Comparison of ENCODE assay signal across 8 cellular contexts in the genomic region with DNA sequence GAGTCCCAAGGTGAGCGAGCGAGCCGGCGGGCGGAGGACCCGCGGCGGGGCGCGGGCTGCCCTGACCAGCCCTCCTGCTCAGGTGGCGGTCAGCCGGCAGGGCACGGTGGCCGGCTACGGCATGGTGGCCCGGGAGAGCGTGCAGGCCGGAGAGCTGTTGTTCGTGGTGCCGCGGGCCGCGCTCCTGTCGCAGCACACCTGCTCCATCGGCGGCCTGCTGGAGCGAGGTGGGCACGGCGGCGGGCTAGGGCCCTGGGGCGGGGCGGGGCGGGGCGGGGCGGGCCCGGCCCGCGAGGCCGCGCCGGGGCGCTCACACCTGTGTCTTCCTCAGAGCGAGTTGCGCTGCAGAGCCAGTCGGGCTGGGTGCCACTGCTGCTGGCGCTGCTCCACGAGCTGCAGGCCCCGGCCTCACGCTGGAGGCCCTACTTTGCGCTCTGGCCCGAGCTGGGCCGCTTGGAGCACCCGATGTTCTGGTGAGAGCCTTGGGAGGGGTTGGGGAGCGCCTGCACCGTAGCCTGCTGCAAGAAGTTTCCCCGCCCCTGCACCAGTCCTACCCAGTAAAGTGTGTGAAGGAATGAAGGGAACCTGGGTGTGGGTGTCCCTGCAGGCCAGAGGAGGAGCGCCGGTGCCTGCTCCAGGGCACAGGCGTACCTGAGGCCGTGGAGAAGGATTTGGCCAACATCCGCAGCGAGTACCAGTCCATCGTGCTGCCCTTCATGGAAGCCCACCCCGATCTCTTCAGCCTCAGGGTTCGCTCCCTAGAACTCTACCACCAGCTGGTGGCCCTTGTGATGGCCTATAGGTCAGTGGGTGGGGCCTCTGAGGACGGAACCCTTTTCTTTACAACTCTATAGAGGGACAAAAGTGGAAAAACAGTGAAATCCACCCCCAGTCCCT. TPM values are rescaled to one million over a fixed set of nuclear protein-coding genes. Genes with fewer than 3 reads are reported as not detected.
A peak's percentile ranks its signal among the peaks of the same experiment; 100 is the strongest.
DNase-seq lines count a peak whose midpoint lies in the region; ATAC-seq, FAIRE-seq and TF ChIP-seq lines count a peak whose summit lies in the region.

No MANE protein-coding gene starts in this region.

- no peaks in the 10 kb centered on the region for H3K79me2 ChIP-seq in keratinocyte (ENCODE audit: control insufficient read depth, insufficient read depth, low read length)

- intact Hi-C loops in MCF 10A (cut with micrococcal nuclease) = no loop called here

- peak; percentile 44 for ATAC-seq in GM18907 (IDR thresholded peaks at IDR 0.05; ENCODE audit: unreplicated experiment)
- ATAC-seq in HG03095 (IDR thresholded peaks at IDR 0.05; ENCODE audit: unreplicated experiment) = peak; percentile 38

- no peaks in the 10 kb centered on the region for H3K9me3 ChIP-seq in keratinocyte (ENCODE audit: control insufficient read depth, low read depth, low read length)

- no peaks in the 10 kb centered on the region for H3K9me3 Mint-ChIP-seq in MCF 10A (ENCODE audit: unreplicated experiment)

- H3K9ac ChIP-seq in keratinocyte (ENCODE audit: control insufficient read depth, extremely low read depth, insufficient read depth, low read length) = peak overlapping the region; percentile 82

- peaks cover 6% of the 10 kb centered on the region for H3K4me1 Mint-ChIP-seq in MCF 10A (ENCODE audit: insufficient read depth, unreplicated experiment)

- peaks cover 15 to 30% of the 10 kb centered on the region in 2 experiments for H3K36me3 ChIP-seq in keratinocyte (ENCODE audit: control insufficient read depth in 2 of 2, extremely low read depth in 1 of 2, insufficient read depth in 2 of 2, low read length in 2 of 2)

- no peak for FAIRE-seq in keratinocyte (lab: Jason Lieb, UNC)

- H2AFZ ChIP-seq in keratinocyte (ENCODE audit: control insufficient read depth, low read length) = peak overlapping the region; percentile 73

- no peak for TF ChIP-seq CTCF in AG09309 (IDR thresholded peaks at IDR 0.05; ENCODE audit: control insufficient read depth, insufficient read depth, low read depth, low read length, missing control alignments)
- TF ChIP-seq CTCF in MCF 10A (IDR thresholded peaks at IDR 0.05; ENCODE audit: unreplicated experiment) = no peak
- TF ChIP-seq CTCF in keratinocyte (optimal IDR thresholded peaks at IDR 0.05 in 1 of 3, IDR thresholded peaks at IDR 0.05 in 1 of 3, conservative IDR thresholded peaks at IDR 0.05 in 1 of 3; ENCODE audit: extremely low read depth in 1 of 3, insufficient read depth in 2 of 3, low read length in 3 of 3) = no peak

- dilution Hi-C loops in keratinocyte (cut with MboI; ENCODE audit: extremely low pct_ligation_motif_present, low sequenced_read_pairs) = no loop called here

- H3K27me3 ChIP-seq in keratinocyte (ENCODE audit: control insufficient read depth, extremely low read depth, insufficient read depth, low read length) = no peaks in the 10 kb centered on the region

- no peaks in the 10 kb centered on the region for H3K9me1 ChIP-seq in keratinocyte (ENCODE audit: control insufficient read depth, extremely low read depth, insufficient read depth, low read length)

- peaks cover 14% of the 10 kb centered on the region for H3K4me1 ChIP-seq in keratinocyte (ENCODE audit: control insufficient read depth, extremely low read depth, insufficient read depth, low read length)

- peak overlapping the region; percentile 74 for H3K27ac ChIP-seq in keratinocyte (ENCODE audit: control insufficient read depth, insufficient read depth, low read length)

- peak overlapping the region; percentile 87 for H3K4me2 ChIP-seq in keratinocyte (ENCODE audit: control insufficient read depth, extremely low read depth, insufficient read depth, low read depth, low read length)

- H3K4me3 Mint-ChIP-seq in MCF 10A (ENCODE audit: unreplicated experiment) = peak overlapping the region; percentile 93

- H3K36me3 Mint-ChIP-seq in MCF 10A (ENCODE audit: insufficient read depth, unreplicated experiment) = peaks cover 60% of the 10 kb centered on the region

- CTCF ChIA-PET in MCF 10A (lab: Yijun Ruan, JAX) = interaction anchor here (0.5 to 4.5 kb wide), 6 partner anchors 64 to 768 kb away, joined by 3 to 21 read pairs (median 3); no protein-coding TSS in a partner anchor

- POLR2A ChIA-PET in MCF 10A (lab: Yijun Ruan, JAX) = interaction anchor here (0.7 to 1.9 kb wide), 7 partner anchors 31 to 272 kb away, joined by 3 to 5 read pairs (median 4); partner anchors contain the start of gene CNOT1

- no peaks in the 10 kb centered on the region for H3K27me3 Mint-ChIP-seq in MCF 10A (ENCODE audit: insufficient read depth, unreplicated experiment)

- BruUV-seq in MCF 10A (replicated peaks; lab: Mats Ljungman, UMichigan) = no TSS peak

- DNase-seq in AG09309 (ENCODE audit: low read depth) = no peak
- peak; percentile 90 for DNase-seq in RPMI8226
- DNase-seq in MCF 10A (ENCODE audit: unreplicated experiment) = peak; percentile 51
- DNase-seq in keratinocyte (ENCODE audit: low read depth, low spot score) = no peak
- peak; percentile 33 for DNase-seq in stimulated activated CD4-positive, alpha-beta T cell treated with anti-CD3 and anti-CD28 coated beads, Interleukin-4, amount 100 ng/mL, for 24 hours
- no peak for DNase-seq in AG08395 (ENCODE audit: low spot score)

- H4K20me1 ChIP-seq in keratinocyte (ENCODE audit: control insufficient read depth, extremely low read depth, insufficient read depth, low read length) = peaks cover 11% of the 10 kb centered on the region

- peak overlapping the region; percentile 92 for H3K27ac Mint-ChIP-seq in MCF 10A (ENCODE audit: low read depth, unreplicated experiment)

- H3K4me3 ChIP-seq in AG09309 (ENCODE audit: control insufficient read depth, low read depth, low read length) = peak overlapping the region; percentile 66
- peak overlapping the region; percentile 66 to 91 (median 78) for H3K4me3 ChIP-seq in keratinocyte (ENCODE audit: control insufficient read depth in 2 of 3, extremely low read depth in 1 of 3, insufficient read depth in 2 of 3, low read depth in 1 of 3, low read length in 3 of 3)

RNA-seq across cellular contexts. Expression of gene SETD6, which starts 0.8 kb away (rescaled TPM):
- 18.4 and 19.5 TPM in 2 replicates for total RNA-seq in MCF 10A (2022)
- 9.6 to 13.5 TPM (median 10.3 TPM) in 3 replicates for polyA plus RNA-seq in keratinocyte
- 5.0 TPM for polyA plus RNA-seq in keratinocyte (2011; ENCODE audit: low read depth)
- 5.4 TPM in 2 replicates for polyA plus RNA-seq in keratinocyte (2011; cell fraction: cytosol; rRNA removed)
- 25.7 and 28.0 TPM in 2 replicates for polyA plus RNA-seq in keratinocyte (2011; cell fraction: nucleus; rRNA removed)
- 10.0 and 14.4 TPM in 2 replicates for polyA plus RNA-seq in keratinocyte (2012; ENCODE audit: low replicate concordance)
- polyA minus RNA-seq in keratinocyte = 2.8 to 9.2 TPM (median 4.3 TPM) in 3 replicates
- polyA minus RNA-seq in keratinocyte (2011; cell fraction: cytosol; rRNA and poly(A)+ RNA removed) = 11.5 TPM
- 5.0 and 5.1 TPM in 2 replicates for polyA minus RNA-seq in keratinocyte (2011; cell fraction: nucleus; rRNA and poly(A)+ RNA removed)

RNA-seq across cellular contexts. Expression of gene NDRG4, which starts 16.2 kb away (rescaled TPM):
- total RNA-seq in MCF 10A (2022) = not detected in 2 replicates
- 1.1 to 4.3 TPM (median 1.3 TPM) in 3 replicates for polyA plus RNA-seq in keratinocyte
- polyA plus RNA-seq in keratinocyte (2011; ENCODE audit: low read depth) = 2.3 TPM
- 1.5 and 1.6 TPM in 2 replicates for polyA plus RNA-seq in keratinocyte (2011; cell fraction: cytosol; rRNA removed)
- polyA plus RNA-seq in keratinocyte (2011; cell fraction: nucleus; rRNA removed) = 3.2 and 4.1 TPM in 2 replicates
- polyA plus RNA-seq in keratinocyte (2012; ENCODE audit: low replicate concordance) = 2.1 and 8.3 TPM in 2 replicates
- 3.8 to 9.7 TPM (median 8.7 TPM) in 3 replicates for polyA minus RNA-seq in keratinocyte
- polyA minus RNA-seq in keratinocyte (2011; cell fraction: cytosol; rRNA and poly(A)+ RNA removed) = 1.5 TPM
- 2.2 and 4.4 TPM in 2 replicates for polyA minus RNA-seq in keratinocyte (2011; cell fraction: nucleus; rRNA and poly(A)+ RNA removed)

Comparison
In these comparisons a context has a peak if more than half of its experiments do, and no peak if none do; other contexts are left out.
1. DNase-seq: peak in RPMI8226 (single experiment), MCF 10A (single experiment) and stimulated activated CD4-positive, alpha-beta T cell treated with anti-CD3 and anti-CD28 coated beads, Interleukin-4, amount 100 ng/mL, for 24 hours (single experiment); none in AG09309 (single experiment), keratinocyte (single experiment) and AG08395 (single experiment).